ENCODE assay signal across 2 cellular contexts in the genomic region with DNA sequence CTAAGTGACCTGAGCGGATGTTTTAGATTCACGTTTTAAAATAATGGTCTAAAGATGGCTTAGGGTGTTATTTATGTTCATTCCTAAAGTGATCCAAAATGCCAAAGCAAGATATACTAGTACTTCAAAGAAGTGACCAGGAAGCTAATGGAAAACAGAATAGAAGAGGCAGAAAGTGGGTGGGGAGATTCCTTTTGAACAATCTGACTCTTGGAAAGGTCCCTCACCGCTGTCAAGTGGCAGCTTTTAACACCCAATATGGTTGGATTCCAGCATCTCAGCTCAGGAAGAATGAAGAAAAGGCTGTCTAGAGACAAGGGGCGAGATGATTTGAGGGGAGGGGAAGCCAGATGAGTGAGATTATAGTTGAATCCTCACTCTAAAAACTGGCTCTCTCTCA.
TF ChIP-seq lines count a peak whose summit lies in the region.

No MANE protein-coding gene starts in this region.

TF ChIP-seq in IMR-90, 13 proteins besides CTCF, POLR2A, EP300 and RAD21 (continued from another document):
- TF ChIP-seq MAZ (IDR thresholded peaks at IDR 0.05; ENCODE audit: borderline replicate concordance, low read depth, low read length) (no peak), CEBPB (IDR thresholded peaks at IDR 0.05; ENCODE audit: low read depth, low read length) (no peak), SMC3 (IDR thresholded peaks at IDR 0.05; ENCODE audit: low read depth, low read length) (no peak), MAFK (IDR thresholded peaks at IDR 0.05; ENCODE audit: low read depth, low read length) (no peak), RCOR1 (IDR thresholded peaks at IDR 0.05; ENCODE audit: insufficient replicate concordance, low read length) (no peak), NFE2L2 (IDR thresholded peaks at IDR 0.05; ENCODE audit: low read depth, low read length) (no peak), CHD1 (IDR thresholded peaks at IDR 0.05; ENCODE audit: low read depth, low read length) (no peak)
- TF ChIP-seq, protein P1, sequence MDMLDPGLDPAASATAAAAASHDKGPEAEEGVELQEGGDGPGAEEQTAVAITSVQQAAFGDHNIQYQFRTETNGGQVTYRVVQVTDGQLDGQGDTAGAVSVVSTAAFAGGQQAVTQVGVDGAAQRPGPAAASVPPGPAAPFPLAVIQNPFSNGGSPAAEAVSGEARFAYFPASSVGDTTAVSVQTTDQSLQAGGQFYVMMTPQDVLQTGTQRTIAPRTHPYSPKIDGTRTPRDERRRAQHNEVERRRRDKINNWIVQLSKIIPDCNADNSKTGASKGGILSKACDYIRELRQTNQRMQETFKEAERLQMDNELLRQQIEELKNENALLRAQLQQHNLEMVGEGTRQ (IDR thresholded peaks at IDR 0.05; ENCODE audit: low read depth, low read length) = no peak
- TF ChIP-seq, protein P2, sequence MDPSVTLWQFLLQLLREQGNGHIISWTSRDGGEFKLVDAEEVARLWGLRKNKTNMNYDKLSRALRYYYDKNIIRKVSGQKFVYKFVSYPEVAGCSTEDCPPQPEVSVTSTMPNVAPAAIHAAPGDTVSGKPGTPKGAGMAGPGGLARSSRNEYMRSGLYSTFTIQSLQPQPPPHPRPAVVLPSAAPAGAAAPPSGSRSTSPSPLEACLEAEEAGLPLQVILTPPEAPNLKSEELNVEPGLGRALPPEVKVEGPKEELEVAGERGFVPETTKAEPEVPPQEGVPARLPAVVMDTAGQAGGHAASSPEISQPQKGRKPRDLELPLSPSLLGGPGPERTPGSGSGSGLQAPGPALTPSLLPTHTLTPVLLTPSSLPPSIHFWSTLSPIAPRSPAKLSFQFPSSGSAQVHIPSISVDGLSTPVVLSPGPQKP (IDR thresholded peaks at IDR 0.05; ENCODE audit: borderline replicate concordance, low read depth, low read length) = no peak

TF ChIP-seq in SK-N-SH treated with all-trans-retinoic acid at 6 μM for 48 hours, 23 proteins besides CTCF, POLR2A, EP300 and RAD21:
- TF ChIP-seq, protein P3, sequence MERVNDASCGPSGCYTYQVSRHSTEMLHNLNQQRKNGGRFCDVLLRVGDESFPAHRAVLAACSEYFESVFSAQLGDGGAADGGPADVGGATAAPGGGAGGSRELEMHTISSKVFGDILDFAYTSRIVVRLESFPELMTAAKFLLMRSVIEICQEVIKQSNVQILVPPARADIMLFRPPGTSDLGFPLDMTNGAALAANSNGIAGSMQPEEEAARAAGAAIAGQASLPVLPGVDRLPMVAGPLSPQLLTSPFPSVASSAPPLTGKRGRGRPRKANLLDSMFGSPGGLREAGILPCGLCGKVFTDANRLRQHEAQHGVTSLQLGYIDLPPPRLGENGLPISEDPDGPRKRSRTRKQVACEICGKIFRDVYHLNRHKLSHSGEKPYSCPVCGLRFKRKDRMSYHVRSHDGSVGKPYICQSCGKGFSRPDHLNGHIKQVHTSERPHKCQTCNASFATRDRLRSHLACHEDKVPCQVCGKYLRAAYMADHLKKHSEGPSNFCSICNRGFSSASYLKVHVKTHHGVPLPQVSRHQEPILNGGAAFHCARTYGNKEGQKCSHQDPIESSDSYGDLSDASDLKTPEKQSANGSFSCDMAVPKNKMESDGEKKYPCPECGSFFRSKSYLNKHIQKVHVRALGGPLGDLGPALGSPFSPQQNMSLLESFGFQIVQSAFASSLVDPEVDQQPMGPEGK (CRISPR knock-in tag; IDR thresholded peaks at IDR 0.05; ENCODE audit: borderline replicate concordance) = no peak
- TF ChIP-seq TCF4 (CRISPR knock-in tag; IDR thresholded peaks at IDR 0.05; ENCODE audit: borderline replicate concordance) (no peak), ESRRG (CRISPR knock-in tag; IDR thresholded peaks at IDR 0.05) (no peak), ISL1 (CRISPR knock-in tag; IDR thresholded peaks at IDR 0.05) (no peak; the same call in 1 of the 2 replicates), ARNTL (CRISPR knock-in tag; IDR thresholded peaks at IDR 0.05; ENCODE audit: borderline replicate concordance, low read depth) (no peak), CSDC2 (CRISPR knock-in tag; IDR thresholded peaks at IDR 0.05) (no peak), RARB (CRISPR knock-in tag; IDR thresholded peaks at IDR 0.05) (no peak), GLIS3 (CRISPR knock-in tag; IDR thresholded peaks at IDR 0.05) (no peak), ZNF8 (CRISPR knock-in tag; IDR thresholded peaks at IDR 0.05) (no peak)
- TF ChIP-seq, protein P4, sequence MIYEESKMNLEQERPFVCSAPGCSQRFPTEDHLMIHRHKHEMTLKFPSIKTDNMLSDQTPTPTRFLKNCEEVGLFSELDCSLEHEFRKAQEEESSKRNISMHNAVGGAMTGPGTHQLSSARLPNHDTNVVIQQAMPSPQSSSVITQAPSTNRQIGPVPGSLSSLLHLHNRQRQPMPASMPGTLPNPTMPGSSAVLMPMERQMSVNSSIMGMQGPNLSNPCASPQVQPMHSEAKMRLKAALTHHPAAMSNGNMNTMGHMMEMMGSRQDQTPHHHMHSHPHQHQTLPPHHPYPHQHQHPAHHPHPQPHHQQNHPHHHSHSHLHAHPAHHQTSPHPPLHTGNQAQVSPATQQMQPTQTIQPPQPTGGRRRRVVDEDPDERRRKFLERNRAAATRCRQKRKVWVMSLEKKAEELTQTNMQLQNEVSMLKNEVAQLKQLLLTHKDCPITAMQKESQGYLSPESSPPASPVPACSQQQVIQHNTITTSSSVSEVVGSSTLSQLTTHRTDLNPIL (CRISPR knock-in tag; IDR thresholded peaks at IDR 0.05; ENCODE audit: low read depth) = no peak
- TF ChIP-seq, protein P5, sequence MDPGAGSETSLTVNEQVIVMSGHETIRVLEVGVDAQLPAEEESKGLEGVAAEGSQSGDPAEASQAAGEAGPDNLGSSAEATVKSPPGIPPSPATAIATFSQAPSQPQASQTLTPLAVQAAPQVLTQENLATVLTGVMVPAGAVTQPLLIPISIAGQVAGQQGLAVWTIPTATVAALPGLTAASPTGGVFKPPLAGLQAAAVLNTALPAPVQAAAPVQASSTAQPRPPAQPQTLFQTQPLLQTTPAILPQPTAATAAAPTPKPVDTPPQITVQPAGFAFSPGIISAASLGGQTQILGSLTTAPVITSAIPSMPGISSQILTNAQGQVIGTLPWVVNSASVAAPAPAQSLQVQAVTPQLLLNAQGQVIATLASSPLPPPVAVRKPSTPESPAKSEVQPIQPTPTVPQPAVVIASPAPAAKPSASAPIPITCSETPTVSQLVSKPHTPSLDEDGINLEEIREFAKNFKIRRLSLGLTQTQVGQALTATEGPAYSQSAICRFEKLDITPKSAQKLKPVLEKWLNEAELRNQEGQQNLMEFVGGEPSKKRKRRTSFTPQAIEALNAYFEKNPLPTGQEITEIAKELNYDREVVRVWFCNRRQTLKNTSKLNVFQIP (CRISPR knock-in tag; IDR thresholded peaks at IDR 0.05; ENCODE audit: borderline replicate concordance, low read depth) = no peak
TF ChIP-seq in SK-N-SH treated with all-trans-retinoic acid at 6 μM for 48 hours: peak in this region for 0.
